In the genomic region with DNA sequence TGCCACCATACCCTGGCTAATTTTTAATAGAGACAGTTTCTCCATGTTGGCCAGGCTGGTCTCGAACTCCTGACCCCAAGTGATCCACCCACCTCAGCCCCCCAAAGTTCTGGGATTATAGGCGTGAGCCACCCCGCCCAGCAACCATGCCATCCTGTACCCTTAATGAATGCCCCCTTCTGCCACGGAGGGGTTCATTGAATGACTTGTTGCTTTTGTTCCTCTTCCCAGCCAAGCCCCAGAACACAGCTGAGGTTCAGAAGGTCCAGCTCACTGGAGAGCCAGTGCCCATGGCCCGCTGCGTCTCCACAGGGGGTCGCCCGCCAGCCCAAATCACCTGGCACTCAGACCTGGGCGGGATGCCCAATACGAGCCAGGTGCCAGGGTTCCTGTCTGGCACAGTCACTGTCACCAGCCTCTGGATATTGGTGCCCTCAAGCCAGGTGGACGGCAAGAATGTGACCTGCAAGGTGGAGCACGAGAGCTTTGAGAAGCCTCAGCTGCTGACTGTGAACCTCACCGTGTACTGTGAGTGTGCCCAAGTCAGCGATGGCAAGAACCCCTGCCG, we compare ENCODE assay signal across 1 cellular context.
A peak's percentile ranks its signal among the peaks of the same experiment; 100 is the strongest.
TF ChIP-seq lines count a peak whose summit lies in the region.

No MANE protein-coding gene starts in this region.

TF ChIP-seq in K562, 482 proteins besides CTCF, POLR2A, EP300 and RAD21:
- TF ChIP-seq RBFOX2 (IDR thresholded peaks at IDR 0.05; ENCODE audit: low read depth, low read length): 0 out of 2 replicates have a peak, but pooled peaks have one; percentile 16
- no peak for TF ChIP-seq GTF2A2 (tag; IDR thresholded peaks at IDR 0.05)
